In genomic region chr11:13183094-13183825, GRCh38 we compare ENCODE assay signal across 8 cellular contexts.
DNase-seq lines count a peak whose midpoint lies in the region; ATAC-seq, FAIRE-seq and TF ChIP-seq lines count a peak whose summit lies in the region.

No MANE protein-coding gene starts in this region.

- peak overlapping the region; percentile 79 for H3K4me3 Mint-ChIP-seq in HFFc6

- peak in 3 of 4 donors; percentile 76 to 89 (median 81) for ATAC-seq in pancreas
- no peak for ATAC-seq in HG03457 (IDR thresholded peaks at IDR 0.05; ENCODE audit: unreplicated experiment)

- H3K4me1 ChIP-seq in pancreas: peaks cover 0 to 4% (median 3%) of the 10 kb centered on the region in 3 donors
- no peaks in the 10 kb centered on the region for H3K4me1 ChIP-seq in effector memory CD4-positive, alpha-beta T cell (ENCODE audit: control insufficient read depth, insufficient read depth, low read length, poor library complexity, severe bottlenecking)

- H3K4me3 ChIP-seq in epithelial cell of esophagus (ENCODE audit: low read length): peak overlapping the region; percentile 12
- H3K4me3 ChIP-seq in pancreas: no peak overlapping the region
- H3K4me3 ChIP-seq in effector memory CD4-positive, alpha-beta T cell (ENCODE audit: insufficient read depth, low read depth, low read length, poor library complexity, severe bottlenecking): no peak overlapping the region

- peaks cover 9% of the 10 kb centered on the region for H3K9me3 Mint-ChIP-seq in HFFc6

- no peak overlapping the region for H3K27ac ChIP-seq in pancreas
- no peak overlapping the region for H3K27ac ChIP-seq in effector memory CD4-positive, alpha-beta T cell (ENCODE audit: insufficient read depth, low read length, poor library complexity, severe bottlenecking)

- intact Hi-C loops in pancreas (cut with DNase I): loop anchor here in 1 of 3 donors (10.0 kb wide), 1 partner anchor 218 kb away; no protein-coding TSS in a partner anchor

- H3K27me3 ChIP-seq in pancreas: no peaks in the 10 kb centered on the region
- H3K27me3 ChIP-seq in effector memory CD4-positive, alpha-beta T cell (replicated peaks; ENCODE audit: control insufficient read depth, insufficient read depth, low read length, poor library complexity, severe bottlenecking): peaks cover under 1% of the 10 kb centered on the region

- WGBS in pancreas, 2 donors: 11 to 12% methylated on average over 6 of the region's 6 CpGs

- DNase-seq in NCI-H2107 treated with DMSO at 0.1 percent for 48 hours (lab: John Stamatoyannopoulos, UW; ENCODE audit: unreplicated experiment): peak; percentile 33
- no peak for DNase-seq in NCI-H2107 (lab: John Stamatoyannopoulos, UW)
- DNase-seq in HFFc6: peak; percentile 66
- DNase-seq in RCC 7860 (ENCODE audit: low spot score): peak; percentile 57
- peak; percentile 50 for DNase-seq in epithelial cell of esophagus (ENCODE audit: low read depth)
- DNase-seq in pancreas: no peak
- no peak for DNase-seq in effector memory CD4-positive, alpha-beta T cell

- TF ChIP-seq CTCF in HFFc6 (IDR thresholded peaks at IDR 0.05): peak; percentile 61
- peak; percentile 58 for TF ChIP-seq CTCF in epithelial cell of esophagus (IDR thresholded peaks at IDR 0.05; ENCODE audit: insufficient read depth, low read depth, low read length, missing control alignments)
- peak in 3 of 4 donors; percentile 8 to 22 (median 21) for TF ChIP-seq CTCF in pancreas (IDR thresholded peaks at IDR 0.05)

- FAIRE-seq in RCC 7860 (lab: Jason Lieb, UNC) (peak; percentile 74), pancreas (lab: Jason Lieb, UNC) (peak; percentile 86)

- H3K27ac Mint-ChIP-seq in HFFc6: peak overlapping the region; percentile 33; the same call in 1 of the 2 replicates

- no peaks in the 10 kb centered on the region for H3K36me3 ChIP-seq in pancreas
- no peaks in the 10 kb centered on the region for H3K36me3 ChIP-seq in effector memory CD4-positive, alpha-beta T cell (ENCODE audit: control insufficient read depth, insufficient read depth, low read length)

- peaks cover 11% of the 10 kb centered on the region for H3K27me3 Mint-ChIP-seq in HFFc6 (ENCODE audit: insufficient read depth)

- peaks cover 20% of the 10 kb centered on the region for H3K4me1 Mint-ChIP-seq in HFFc6 (ENCODE audit: low read depth)

- peaks cover 10% of the 10 kb centered on the region for H3K36me3 Mint-ChIP-seq in HFFc6 (ENCODE audit: low read depth)

- H3K9me3 ChIP-seq in pancreas: no peaks in the 10 kb centered on the region
- H3K9me3 ChIP-seq in effector memory CD4-positive, alpha-beta T cell (ENCODE audit: control insufficient read depth, low read length): peaks cover 1% of the 10 kb centered on the region

Comparison
In these comparisons a context has a peak if more than half of its experiments do, and no peak if none do; other contexts are left out.
1. DNase-seq: peak in NCI-H2107 treated with DMSO at 0.1 percent for 48 hours (single experiment), HFFc6 (single experiment), RCC 7860 (single experiment) and epithelial cell of esophagus (single experiment); none in NCI-H2107 (single experiment), pancreas (0 of 6) and effector memory CD4-positive, alpha-beta T cell (0 of 3).
2. Peak in every context shown above with its lines, with median percentiles within 50 percentile points of each other: CTCF ChIP-seq.